Comparison of ENCODE assay signal across 8 cellular contexts in genomic region chr19:37654118-37654517, GRCh38. TPM values are rescaled to one million over a fixed set of nuclear protein-coding genes. Genes with fewer than 3 reads are reported as not detected.
A peak's percentile ranks its signal among the peaks of the same experiment; 100 is the strongest.
DNase-seq lines count a peak whose midpoint lies in the region; ATAC-seq, FAIRE-seq and TF ChIP-seq lines count a peak whose summit lies in the region.

No MANE protein-coding gene starts in this region.

- no peak overlapping the region for H3K23ac ChIP-seq in trophoblast cell (ENCODE audit: low read length)

- H3K9me2 ChIP-seq in OCI-LY1 (ENCODE audit: low read depth, low read length) (no peaks in the 10 kb centered on the region), MM.1S (replicated peaks; ENCODE audit: insufficient read depth, low read length) (no peaks in the 10 kb centered on the region)

- H3K9me1 ChIP-seq in endothelial cell of umbilical vein (replicated peaks; ENCODE audit: control insufficient read depth, extremely low read depth, insufficient read depth, low read length), result no peaks in the 10 kb centered on the region

- no peaks in the 10 kb centered on the region; the same call in 1 of the 2 replicates for H3K9me3 ChIP-seq in OCI-LY1 (ENCODE audit: low read length)
- no peaks in the 10 kb centered on the region for H3K9me3 ChIP-seq in endothelial cell of umbilical vein (replicated peaks; ENCODE audit: control insufficient read depth, insufficient read depth, low read length)
- peaks cover 3% of the 10 kb centered on the region for H3K9me3 ChIP-seq in trophoblast cell (ENCODE audit: insufficient read depth, low read depth, low read length)
- H3K9me3 ChIP-seq in MM.1S (replicated peaks; ENCODE audit: insufficient read depth, low read length), result no peaks in the 10 kb centered on the region

- TF ChIP-seq POLR2A in endothelial cell of umbilical vein (IDR thresholded peaks at IDR 0.05; ENCODE audit: low read depth, low read length), result no peak

- no peak overlapping the region for H2BK12ac ChIP-seq in trophoblast cell (ENCODE audit: low read length)

- no peak for ATAC-seq in HG02973 (IDR thresholded peaks at IDR 0.05; ENCODE audit: unreplicated experiment)

- H4K20me1 ChIP-seq in OCI-LY1 (ENCODE audit: insufficient read depth, low read length) (no peaks in the 10 kb centered on the region), endothelial cell of umbilical vein (replicated peaks; ENCODE audit: control insufficient read depth, extremely low read depth, insufficient read depth, low read length) (no peaks in the 10 kb centered on the region), MM.1S (ENCODE audit: insufficient read depth, low read length) (no peaks in the 10 kb centered on the region)

- POLR2A ChIA-PET in endothelial cell of umbilical vein (lab: Charles Lee), result interaction anchor here (0.9 kb wide), 1 partner anchor 126 kb away, joined by 3 read pairs; the partner anchor contains the start of gene ZNF573

- intact Hi-C loops in endothelial cell of umbilical vein (cut with micrococcal nuclease), result loop anchor here (2.0 to 10.0 kb wide), 2 partner anchors 187 to 339 kb away; partner anchors contain the start of gene ZNF569

- H3F3A ChIP-seq in OCI-LY1 (ENCODE audit: insufficient read depth, low read length) (no peaks in the 10 kb centered on the region), MM.1S (ENCODE audit: insufficient read depth, low read length) (no peaks in the 10 kb centered on the region)

- H3K27ac ChIP-seq in OCI-LY1 (ENCODE audit: low read depth, low read length, poor library complexity, severe bottlenecking) (no peak overlapping the region), endothelial cell of umbilical vein (ENCODE audit: insufficient read depth, low read depth, low read length) (peak overlapping the region; percentile 26), trophoblast cell (ENCODE audit: low read depth, low read length) (no peak overlapping the region), MM.1S (ENCODE audit: low read length) (no peak overlapping the region)

- BruUV-seq in endothelial cell of umbilical vein (replicated peaks; lab: Mats Ljungman, UMichigan), result no TSS peak

- H3K4me3 ChIP-seq in OCI-LY1 (ENCODE audit: low read depth, low read length, poor library complexity, severe bottlenecking), result peak overlapping the region; percentile 79
- H3K4me3 ChIP-seq in endothelial cell of umbilical vein (replicated peaks in 1 of 3; ENCODE audit: insufficient read depth in 1 of 3, low read depth in 1 of 3, low read length in 3 of 3), result peak overlapping the region; percentile 65 to 92 (median 91)
- H3K4me3 ChIP-seq in trophoblast cell (ENCODE audit: low read depth, low read length), result no peak overlapping the region
- no peak overlapping the region for H3K4me3 ChIP-seq in MM.1S (ENCODE audit: low read length)

- DNase-seq in EL (peak; percentile 1), endothelial cell of umbilical vein (ENCODE audit: low read depth, low spot score) (no peak), trophoblast cell (no peak), MM.1S (no peak), GM20000 (ENCODE audit: low spot score) (no peak)
- DNase-seq in NK-92 treated with Interleukin-12 subunit alpha and Interleukin-12 subunit beta, amount 100 ng/mL, for 24 hours (lab: John Stamatoyannopoulos, UW), result no peak

- no peak overlapping the region for H4K12ac ChIP-seq in trophoblast cell (ENCODE audit: low read depth, low read length)

- no peak overlapping the region for H3K18ac ChIP-seq in trophoblast cell (ENCODE audit: low read length)

- no peak overlapping the region for H3K4ac ChIP-seq in trophoblast cell (ENCODE audit: low read depth, low read length)

- H3K36me3 ChIP-seq in OCI-LY1 (ENCODE audit: insufficient read depth, low read length) (no peaks in the 10 kb centered on the region; the same call in 1 of the 2 replicates), endothelial cell of umbilical vein (ENCODE audit: control insufficient read depth in 2 of 2, extremely low read depth in 1 of 2, insufficient read depth in 2 of 2, low read length in 2 of 2) (no peaks in the 10 kb centered on the region), trophoblast cell (ENCODE audit: control insufficient read depth in 1 of 2, insufficient read depth in 2 of 2, low read length in 2 of 2) (no peaks in the 10 kb centered on the region), MM.1S (replicated peaks; ENCODE audit: insufficient read depth, low read length) (no peaks in the 10 kb centered on the region)

- CTCF ChIA-PET in endothelial cell of umbilical vein (lab: Charles Lee), result no interaction called here

- FAIRE-seq in endothelial cell of umbilical vein (lab: Jason Lieb, UNC), result peak; percentile 8

- dilution Hi-C loops in endothelial cell of umbilical vein (cut with MboI; ENCODE audit: extremely low pct_ligation_motif_present, low sequenced_read_pairs), result no loop called here

- no peak overlapping the region for H3K14ac ChIP-seq in trophoblast cell (ENCODE audit: low read length)

- H2AFZ ChIP-seq in OCI-LY1 (ENCODE audit: low read length) (no peak overlapping the region), endothelial cell of umbilical vein (ENCODE audit: low read depth, low read length) (peak overlapping the region; percentile 88), trophoblast cell (ENCODE audit: insufficient read depth, low read length, poor library complexity) (no peak overlapping the region), MM.1S (ENCODE audit: low read length) (no peak overlapping the region)

- no peak overlapping the region for H2AK5ac ChIP-seq in trophoblast cell (ENCODE audit: low read length)

- H3K79me2 ChIP-seq in OCI-LY1 (ENCODE audit: insufficient read depth, low read length) (peaks cover 9% of the 10 kb centered on the region; the same call in 1 of the 2 replicates), endothelial cell of umbilical vein (ENCODE audit: control insufficient read depth, insufficient read depth, low read length) (peaks cover 18% of the 10 kb centered on the region), trophoblast cell (ENCODE audit: control insufficient read depth, insufficient read depth, low read length, poor library complexity) (peaks cover 9% of the 10 kb centered on the region), MM.1S (ENCODE audit: low read length) (no peaks in the 10 kb centered on the region)

- no CpG with 5 or more reads among the region's 5 CpGs for WGBS in trophoblast cell (ENCODE audit: extremely low coverage, insufficient coverage, insufficient read length)

- H3K4me2 ChIP-seq in OCI-LY1 (ENCODE audit: low read length) (peak overlapping the region; percentile 76), endothelial cell of umbilical vein (ENCODE audit: insufficient read depth, low read length) (peak overlapping the region; percentile 82), trophoblast cell (ENCODE audit: low read length) (peak overlapping the region; percentile 96), MM.1S (ENCODE audit: low read depth, low read length) (no peak overlapping the region)

- peaks cover 14% of the 10 kb centered on the region for H3K79me1 ChIP-seq in trophoblast cell (ENCODE audit: low read length)

- no peak overlapping the region for H2BK120ac ChIP-seq in trophoblast cell (ENCODE audit: insufficient read depth, low read length, poor library complexity)

- no peak overlapping the region for H2BK5ac ChIP-seq in trophoblast cell (ENCODE audit: low read depth, low read length, poor library complexity)

- no peak for TF ChIP-seq CTCF in OCI-LY1 (IDR thresholded peaks at IDR 0.05; ENCODE audit: low read length)
- TF ChIP-seq CTCF in endothelial cell of umbilical vein (IDR thresholded peaks at IDR 0.05; ENCODE audit: extremely low read depth in 1 of 2, insufficient read depth in 1 of 2, low read depth in 1 of 2, low read length in 2 of 2), result no peak
- no peak for TF ChIP-seq CTCF in MM.1S (IDR thresholded peaks at IDR 0.05; ENCODE audit: low read length)
- TF ChIP-seq CTCF in GM20000 (IDR thresholded peaks at IDR 0.05; ENCODE audit: extremely low read depth, missing control alignments), result no peak

- H3K4me1 ChIP-seq in OCI-LY1 (ENCODE audit: insufficient read depth, low read length, severe bottlenecking) (peaks cover 12% of the 10 kb centered on the region), endothelial cell of umbilical vein (ENCODE audit: control insufficient read depth, extremely low read depth, insufficient read depth, low read length) (peaks cover 14% of the 10 kb centered on the region), trophoblast cell (ENCODE audit: control insufficient read depth in 1 of 2, insufficient read depth in 2 of 2, low read length in 2 of 2) (no peaks in the 10 kb centered on the region), MM.1S (ENCODE audit: low read length) (no peaks in the 10 kb centered on the region)

- H4K91ac ChIP-seq in trophoblast cell (ENCODE audit: low read depth, low read length), result no peak overlapping the region

- no peak overlapping the region for H4K8ac ChIP-seq in trophoblast cell (ENCODE audit: low read depth, low read length)

- H3K27me3 ChIP-seq in OCI-LY1 (ENCODE audit: insufficient read depth, low read length) (no peaks in the 10 kb centered on the region), endothelial cell of umbilical vein (ENCODE audit: control insufficient read depth in 2 of 2, insufficient read depth in 2 of 2, low read length in 2 of 2) (no peaks in the 10 kb centered on the region), trophoblast cell (ENCODE audit: insufficient read depth, low read length) (no peaks in the 10 kb centered on the region), MM.1S (replicated peaks; ENCODE audit: insufficient read depth, low read length) (no peaks in the 10 kb centered on the region)

- peak overlapping the region; percentile 64 for H3K9ac ChIP-seq in OCI-LY1 (ENCODE audit: low read length)
- peak overlapping the region; percentile 74 for H3K9ac ChIP-seq in endothelial cell of umbilical vein (replicated peaks; ENCODE audit: extremely low read depth, insufficient read depth, low read length)
- no peak overlapping the region for H3K9ac ChIP-seq in trophoblast cell (ENCODE audit: low read length)
- H3K9ac ChIP-seq in MM.1S (ENCODE audit: low read length), result no peak overlapping the region

RNA-seq across cellular contexts. Expression of gene ZFP30, which starts 1.1 kb away (rescaled TPM):
- 7.6 and 11.1 TPM in 2 replicates for total RNA-seq in endothelial cell of umbilical vein
- polyA plus RNA-seq in endothelial cell of umbilical vein, result 1.6 and 1.7 TPM in 2 replicates
- polyA plus RNA-seq in endothelial cell of umbilical vein (2011; cell fraction: cytosol; rRNA removed), result 1.7 TPM in 2 replicates
- polyA plus RNA-seq in endothelial cell of umbilical vein (2011; cell fraction: nucleus; rRNA removed), result 8.5 and 8.9 TPM in 2 replicates
- 3.9 and 4.0 TPM in 2 replicates for polyA plus RNA-seq in endothelial cell of umbilical vein (2012)
- polyA minus RNA-seq in endothelial cell of umbilical vein, result 5.1 and 5.4 TPM in 2 replicates
- polyA minus RNA-seq in endothelial cell of umbilical vein (2011; cell fraction: cytosol; rRNA and poly(A)+ RNA removed), result 1.2 TPM
- 5.1 and 8.4 TPM in 2 replicates for polyA minus RNA-seq in endothelial cell of umbilical vein (2011; cell fraction: nucleus; rRNA and poly(A)+ RNA removed)
- 4.8 and 4.9 TPM in 2 replicates for polyA plus RNA-seq in trophoblast cell (2013)

RNA-seq across cellular contexts. Expression of gene ZNF540, which starts 59.4 kb away (rescaled TPM):
- 0.75 and 0.83 TPM in 2 replicates for total RNA-seq in endothelial cell of umbilical vein
- polyA plus RNA-seq in endothelial cell of umbilical vein, result 0.08 and 0.25 TPM in 2 replicates
- polyA plus RNA-seq in endothelial cell of umbilical vein (2011; cell fraction: cytosol; rRNA removed), result 0.06 and 0.37 TPM in 2 replicates
- 0.43 and 0.53 TPM in 2 replicates for polyA plus RNA-seq in endothelial cell of umbilical vein (2011; cell fraction: nucleus; rRNA removed)
- 0.48 and 0.52 TPM in 2 replicates for polyA plus RNA-seq in endothelial cell of umbilical vein (2012)
- polyA minus RNA-seq in endothelial cell of umbilical vein, result 0.15 TPM in 1 of 2 replicates, not detected in the other
- not detected for polyA minus RNA-seq in endothelial cell of umbilical vein (2011; cell fraction: cytosol; rRNA and poly(A)+ RNA removed)
- polyA minus RNA-seq in endothelial cell of umbilical vein (2011; cell fraction: nucleus; rRNA and poly(A)+ RNA removed), result 0.14 and 0.24 TPM in 2 replicates
- 0.19 and 0.24 TPM in 2 replicates for polyA plus RNA-seq in trophoblast cell (2013)

RNA-seq across cellular contexts. Expression of gene ZNF571, which starts 59.5 kb away (rescaled TPM):
- 2.0 and 2.1 TPM in 2 replicates for total RNA-seq in endothelial cell of umbilical vein
- polyA plus RNA-seq in endothelial cell of umbilical vein, result 0.70 and 0.78 TPM in 2 replicates
- polyA plus RNA-seq in endothelial cell of umbilical vein (2011; cell fraction: cytosol; rRNA removed), result 0.62 and 0.72 TPM in 2 replicates
- 1.7 and 2.1 TPM in 2 replicates for polyA plus RNA-seq in endothelial cell of umbilical vein (2011; cell fraction: nucleus; rRNA removed)
- 0.95 and 0.98 TPM in 2 replicates for polyA plus RNA-seq in endothelial cell of umbilical vein (2012)
- polyA minus RNA-seq in endothelial cell of umbilical vein, result 0.78 and 1.8 TPM in 2 replicates
- 0.41 TPM for polyA minus RNA-seq in endothelial cell of umbilical vein (2011; cell fraction: cytosol; rRNA and poly(A)+ RNA removed)
- 1.7 and 2.1 TPM in 2 replicates for polyA minus RNA-seq in endothelial cell of umbilical vein (2011; cell fraction: nucleus; rRNA and poly(A)+ RNA removed)
- 2.1 and 2.2 TPM in 2 replicates for polyA plus RNA-seq in trophoblast cell (2013)

Comparison
In these comparisons a context has a peak if more than half of its experiments do, and no peak if none do; other contexts are left out.
1. H3K4me3 ChIP-seq: peak in OCI-LY1 (single experiment) and endothelial cell of umbilical vein (3 of 3); none in trophoblast cell (single experiment) and MM.1S (single experiment).
2. H3K9ac ChIP-seq: peak in OCI-LY1 (single experiment) and endothelial cell of umbilical vein (single experiment); none in trophoblast cell (single experiment) and MM.1S (single experiment).